18 cellular contexts compared by ENCODE assay signal in genomic region chr13:73499685-73500084, GRCh38.
DNase-seq lines count a peak whose midpoint lies in the region; ATAC-seq and TF ChIP-seq lines count a peak whose summit lies in the region.
"Had no signal": no experiment of that assay in that cellular context is flagged by ENCODE, and none has a peak within 500 bp of the region (broad histone marks: within the 10 kb centered on the region; RNA-seq: fewer than 3 reads in every experiment).

No MANE protein-coding gene starts in this region.

- CTCF ChIA-PET in WTC11 (lab: Charles Lee), result no interaction called here

- no peak for TF ChIP-seq CTCF in WTC11 (IDR thresholded peaks at IDR 0.05)
- no peak for TF ChIP-seq CTCF in neural crest cell (conservative IDR thresholded peaks at IDR 0.05)

- in situ Hi-C loops in ACHN (cut with HindIII; ENCODE audit: low pct_ligation_motif_present, low pct_unique_long_range_greater_than_20kb, low sequenced_read_pairs), result no loop called here

- ATAC-seq in WTC11 (no peak), left lobe of liver (peak; percentile 34), HG03039 (IDR thresholded peaks at IDR 0.05; ENCODE audit: unreplicated experiment) (no peak)
- ATAC-seq: A549 had no signal

- H3K4me3 Mint-ChIP-seq in WTC11, result no peak overlapping the region
- H3K4me3 Mint-ChIP-seq in neural crest cell, result no peak overlapping the region
- H3K4me3 Mint-ChIP-seq: CD4-positive, alpha-beta memory T cell; HFFc6 had no signal

- 0 out of 2 replicates have a peak overlapping the region, but pooled peaks have one; percentile 11 for H3K27ac Mint-ChIP-seq in WTC11
- H3K27ac Mint-ChIP-seq in neural crest cell (ENCODE audit: unreplicated experiment), result peak overlapping the region; percentile 1
- H3K27ac Mint-ChIP-seq: CD4-positive, alpha-beta memory T cell; HFFc6 had no signal

- no peak for DNase-seq in WTC11 (ENCODE audit: low spot score)
- DNase-seq in left lobe of liver (ENCODE audit: low spot score), result no peak
- no peak for DNase-seq in neural crest cell (ENCODE audit: low read depth, low spot score)
- DNase-seq in activated CD4-positive, CD25-positive, alpha-beta regulatory T cell (lab: John Stamatoyannopoulos, UW), result no peak
- DNase-seq in ACHN, result no peak
- DNase-seq in cerebellar cortex (ENCODE audit: low spot score), result no peak
- DNase-seq: 8988T; C1 segment of cervical spinal cord; Calu3; CD4-positive, alpha-beta memory T cell; COR-L47; DMS53; DMS79 treated with DMSO at 0.1 percent for 48 hours; GF-D8; GOT3; HFFc6 had no signal

- POLR2A ChIA-PET in WTC11 (lab: Charles Lee), result interaction anchor here (0.9 kb wide), 1 partner anchor 184 kb away, joined by 4 read pairs; no protein-coding TSS in a partner anchor

- no peaks in the 10 kb centered on the region for H3K9me3 Mint-ChIP-seq in WTC11
- H3K9me3 Mint-ChIP-seq in neural crest cell, result no peaks in the 10 kb centered on the region
- H3K9me3 Mint-ChIP-seq: CD4-positive, alpha-beta memory T cell; HFFc6 had no signal

- H3K36me3 Mint-ChIP-seq in WTC11 (no peaks in the 10 kb centered on the region), neural crest cell (ENCODE audit: low read depth) (no peaks in the 10 kb centered on the region)
- H3K36me3 Mint-ChIP-seq: CD4-positive, alpha-beta memory T cell had no signal

- H3K27me3 Mint-ChIP-seq in WTC11 (ENCODE audit: low read depth), result no peaks in the 10 kb centered on the region
- H3K27me3 Mint-ChIP-seq in neural crest cell (ENCODE audit: low read depth), result no peaks in the 10 kb centered on the region
- H3K27me3 Mint-ChIP-seq: CD4-positive, alpha-beta memory T cell had no signal

- H3K4me1 Mint-ChIP-seq in WTC11 (no peaks in the 10 kb centered on the region), neural crest cell (no peaks in the 10 kb centered on the region)
- H3K4me1 Mint-ChIP-seq: CD4-positive, alpha-beta memory T cell had no signal

TF ChIP-seq in WTC11, 78 proteins besides CTCF, POLR2A, EP300 and RAD21:
- TF ChIP-seq ZNF671 (CRISPR knock-in tag; IDR thresholded peaks at IDR 0.05), result no peak
- TF ChIP-seq, protein P1, sequence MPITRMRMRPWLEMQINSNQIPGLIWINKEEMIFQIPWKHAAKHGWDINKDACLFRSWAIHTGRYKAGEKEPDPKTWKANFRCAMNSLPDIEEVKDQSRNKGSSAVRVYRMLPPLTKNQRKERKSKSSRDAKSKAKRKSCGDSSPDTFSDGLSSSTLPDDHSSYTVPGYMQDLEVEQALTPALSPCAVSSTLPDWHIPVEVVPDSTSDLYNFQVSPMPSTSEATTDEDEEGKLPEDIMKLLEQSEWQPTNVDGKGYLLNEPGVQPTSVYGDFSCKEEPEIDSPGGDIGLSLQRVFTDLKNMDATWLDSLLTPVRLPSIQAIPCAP (CRISPR knock-in tag; IDR thresholded peaks at IDR 0.05), result no peak
- no peak for TF ChIP-seq TP53 (CRISPR knock-in tag; IDR thresholded peaks at IDR 0.05)
- no peak for TF ChIP-seq IRF2 (CRISPR knock-in tag; IDR thresholded peaks at IDR 0.05; ENCODE audit: borderline replicate concordance, low read depth)
- no peak for TF ChIP-seq JUN (CRISPR knock-in tag; IDR thresholded peaks at IDR 0.05)
- TF ChIP-seq FOXK1 (CRISPR knock-in tag; IDR thresholded peaks at IDR 0.05), result no peak
- no peak for TF ChIP-seq NFATC4 (CRISPR knock-in tag; IDR thresholded peaks at IDR 0.05)
- no peak for TF ChIP-seq ZNF121 (CRISPR knock-in tag; IDR thresholded peaks at IDR 0.05)
- TF ChIP-seq TEAD1 (CRISPR knock-in tag; IDR thresholded peaks at IDR 0.05), result no peak
- TF ChIP-seq FOXP4 (CRISPR knock-in tag; IDR thresholded peaks at IDR 0.05), result no peak
- TF ChIP-seq EMX1 (CRISPR knock-in tag; IDR thresholded peaks at IDR 0.05), result no peak
- no peak for TF ChIP-seq E2F4 (CRISPR knock-in tag; IDR thresholded peaks at IDR 0.05; ENCODE audit: borderline replicate concordance, low read depth)
- no peak for TF ChIP-seq ESRRA (CRISPR knock-in tag; IDR thresholded peaks at IDR 0.05; ENCODE audit: borderline replicate concordance)
- TF ChIP-seq TEAD4 (CRISPR knock-in tag; IDR thresholded peaks at IDR 0.05), result no peak
- no peak for TF ChIP-seq CREB1 (CRISPR knock-in tag; IDR thresholded peaks at IDR 0.05)
